18 cellular contexts compared by ENCODE assay signal in the genomic region with DNA sequence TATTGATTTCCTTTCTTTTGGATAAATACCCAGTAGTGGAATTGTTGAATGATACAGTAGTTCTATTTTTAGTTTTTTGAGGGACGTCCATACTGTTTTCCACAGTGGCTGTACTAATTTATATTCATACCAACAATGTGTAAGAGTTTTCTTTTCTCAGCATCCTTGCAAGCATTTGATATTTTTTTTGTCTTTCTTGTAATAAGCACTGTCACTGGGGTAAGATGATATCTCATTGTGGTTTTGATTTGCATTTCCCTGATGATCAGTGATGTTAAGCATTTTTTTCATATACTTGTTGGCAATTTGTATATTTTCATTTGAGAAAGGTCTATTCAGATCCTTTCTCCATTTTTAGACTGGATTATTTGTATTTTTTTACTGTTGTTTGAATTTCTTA.
DNase-seq lines count a peak whose midpoint lies in the region; ATAC-seq and TF ChIP-seq lines count a peak whose summit lies in the region.
"Had no signal": no experiment of that assay in that cellular context is flagged by ENCODE, and none has a peak within 500 bp of the region (broad histone marks: within the 10 kb centered on the region; RNA-seq: fewer than 3 reads in every experiment).

No MANE protein-coding gene starts in this region.

- peak overlapping the region; percentile 21 for H3K27ac Mint-ChIP-seq in activated naive CD4-positive, alpha-beta T cell treated with anti-CD3 and anti-CD28 coated beads, Interleukin-2, amount 50 U/mL, for 24 hours
- H3K27ac Mint-ChIP-seq in activated naive CD4-positive, alpha-beta T cell treated with anti-CD3 and anti-CD28 coated beads for 36 hours = no peak overlapping the region
- no peak overlapping the region for H3K27ac Mint-ChIP-seq in activated T-helper 17 cell treated with anti-CD3 and anti-CD28 coated beads, Interleukin-2, amount 50 U/mL, for 72 hours
- H3K27ac Mint-ChIP-seq: CD4-positive, alpha-beta T cell had no signal

- peaks cover 54% of the 10 kb centered on the region for H4K20me1 ChIP-seq in Loucy (ENCODE audit: insufficient read depth, low read length, poor library complexity, severe bottlenecking)
- H4K20me1 ChIP-seq: BLaER1 treated with 17β-estradiol and CSF1 and Interleukin-3, amounts not matched to agents 10 nM and 100 nM had no signal

- peaks cover 34% of the 10 kb centered on the region for H3K4me1 ChIP-seq in Loucy (ENCODE audit: insufficient read depth, low read length, poor library complexity, severe bottlenecking)
- H3K4me1 ChIP-seq: BLaER1 treated with 17β-estradiol and CSF1 and Interleukin-3, amounts not matched to agents 10 nM and 100 nM had no signal

- ATAC-seq in activated T-helper 17 cell treated with anti-CD3 and anti-CD28 coated beads, Interleukin-2, amount 50 U/mL, for 72 hours (replicated peaks) = peak; percentile 31
- ATAC-seq in GM18858 (IDR thresholded peaks at IDR 0.05; ENCODE audit: unreplicated experiment) = no peak
- ATAC-seq: HCT116 had no signal

- peaks cover 24% of the 10 kb centered on the region for H3K9me3 ChIP-seq in Loucy (ENCODE audit: insufficient read depth, low read depth, low read length)

- peaks cover 4% of the 10 kb centered on the region; the same call in 1 of the 2 replicates for H3F3A ChIP-seq in Loucy (ENCODE audit: low read depth)

- H2AFZ ChIP-seq in Loucy (ENCODE audit: low read length) = no peak overlapping the region
- H2AFZ ChIP-seq: GM23248 had no signal

- H3K9me3 Mint-ChIP-seq in activated naive CD4-positive, alpha-beta T cell treated with anti-CD3 and anti-CD28 coated beads, Interleukin-2, amount 50 U/mL, for 24 hours = peaks cover 30% of the 10 kb centered on the region
- peaks cover 24% of the 10 kb centered on the region for H3K9me3 Mint-ChIP-seq in activated naive CD4-positive, alpha-beta T cell treated with anti-CD3 and anti-CD28 coated beads for 36 hours
- peaks cover 11% of the 10 kb centered on the region for H3K9me3 Mint-ChIP-seq in activated T-helper 17 cell treated with anti-CD3 and anti-CD28 coated beads, Interleukin-2, amount 50 U/mL, for 72 hours

- no peaks in the 10 kb centered on the region for H3K27me3 Mint-ChIP-seq in activated naive CD4-positive, alpha-beta T cell treated with anti-CD3 and anti-CD28 coated beads, Interleukin-2, amount 50 U/mL, for 24 hours
- no peaks in the 10 kb centered on the region for H3K27me3 Mint-ChIP-seq in activated naive CD4-positive, alpha-beta T cell treated with anti-CD3 and anti-CD28 coated beads for 36 hours (ENCODE audit: low read depth)
- no peaks in the 10 kb centered on the region for H3K27me3 Mint-ChIP-seq in activated T-helper 17 cell treated with anti-CD3 and anti-CD28 coated beads, Interleukin-2, amount 50 U/mL, for 72 hours
- H3K27me3 Mint-ChIP-seq: CD4-positive, alpha-beta T cell had no signal

- H3K36me3 Mint-ChIP-seq in activated naive CD4-positive, alpha-beta T cell treated with anti-CD3 and anti-CD28 coated beads, Interleukin-2, amount 50 U/mL, for 24 hours = peaks cover 7% of the 10 kb centered on the region
- H3K36me3 Mint-ChIP-seq in activated naive CD4-positive, alpha-beta T cell treated with anti-CD3 and anti-CD28 coated beads for 36 hours (ENCODE audit: low read depth) = peaks cover 2% of the 10 kb centered on the region
- no peaks in the 10 kb centered on the region for H3K36me3 Mint-ChIP-seq in activated T-helper 17 cell treated with anti-CD3 and anti-CD28 coated beads, Interleukin-2, amount 50 U/mL, for 72 hours (ENCODE audit: low read depth)

- no peak overlapping the region for H3K9ac ChIP-seq in Loucy (ENCODE audit: low read depth, low read length, poor library complexity, severe bottlenecking)
- H3K9ac ChIP-seq: BLaER1 treated with 17β-estradiol and CSF1 and Interleukin-3, amounts not matched to agents 10 nM and 100 nM; GM23248 had no signal

- peak overlapping the region; percentile 26 for H3K4me2 ChIP-seq in Loucy (ENCODE audit: low read depth, low read length, poor library complexity, severe bottlenecking)
- H3K4me2 ChIP-seq: BLaER1 treated with 17β-estradiol and CSF1 and Interleukin-3, amounts not matched to agents 10 nM and 100 nM had no signal

- no peaks in the 10 kb centered on the region for H3K9me2 ChIP-seq in Loucy (replicated peaks; ENCODE audit: low read depth, low read length)

- intact Hi-C loops in activated naive CD4-positive, alpha-beta T cell treated with anti-CD3 and anti-CD28 coated beads for 36 hours (cut with micrococcal nuclease) = no loop called here

- no peak overlapping the region for H3K4me3 Mint-ChIP-seq in activated naive CD4-positive, alpha-beta T cell treated with anti-CD3 and anti-CD28 coated beads, Interleukin-2, amount 50 U/mL, for 24 hours
- H3K4me3 Mint-ChIP-seq in activated naive CD4-positive, alpha-beta T cell treated with anti-CD3 and anti-CD28 coated beads for 36 hours = no peak overlapping the region
- H3K4me3 Mint-ChIP-seq in activated T-helper 17 cell treated with anti-CD3 and anti-CD28 coated beads, Interleukin-2, amount 50 U/mL, for 72 hours = peak overlapping the region; percentile 28
- H3K4me3 Mint-ChIP-seq: CD4-positive, alpha-beta T cell had no signal

- H3K4me3 ChIP-seq in Loucy (ENCODE audit: low read length, poor library complexity, severe bottlenecking) = no peak overlapping the region
- H3K4me3 ChIP-seq: BLaER1 treated with 17β-estradiol and CSF1 and Interleukin-3, amounts not matched to agents 10 nM and 100 nM; GM23248 had no signal

- no peaks in the 10 kb centered on the region for H3K27me3 ChIP-seq in Loucy (ENCODE audit: insufficient read depth, low read length, poor library complexity, severe bottlenecking)
- H3K27me3 ChIP-seq: BLaER1 treated with 17β-estradiol and CSF1 and Interleukin-3, amounts not matched to agents 10 nM and 100 nM had no signal

- peaks cover 26% of the 10 kb centered on the region for H3K4me1 Mint-ChIP-seq in activated naive CD4-positive, alpha-beta T cell treated with anti-CD3 and anti-CD28 coated beads, Interleukin-2, amount 50 U/mL, for 24 hours
- peaks cover 24% of the 10 kb centered on the region for H3K4me1 Mint-ChIP-seq in activated naive CD4-positive, alpha-beta T cell treated with anti-CD3 and anti-CD28 coated beads for 36 hours (ENCODE audit: low read depth)
- peaks cover 30% of the 10 kb centered on the region for H3K4me1 Mint-ChIP-seq in activated T-helper 17 cell treated with anti-CD3 and anti-CD28 coated beads, Interleukin-2, amount 50 U/mL, for 72 hours

- TF ChIP-seq CTCF in Loucy (conservative IDR thresholded peaks at IDR 0.05; ENCODE audit: low read length) = no peak

- peaks cover 34% of the 10 kb centered on the region for H3K36me3 ChIP-seq in Loucy (ENCODE audit: insufficient read depth, low read length)
- H3K36me3 ChIP-seq: BLaER1 treated with 17β-estradiol and CSF1 and Interleukin-3, amounts not matched to agents 10 nM and 100 nM had no signal

- H3K79me2 ChIP-seq in Loucy (ENCODE audit: insufficient read depth, low read length) = peaks cover 97% of the 10 kb centered on the region

- no peak for DNase-seq in activated naive CD4-positive, alpha-beta T cell treated with anti-CD3 and anti-CD28 coated beads for 36 hours
- DNase-seq in stimulated activated CD4-positive, alpha-beta T cell treated with anti-CD3 and anti-CD28 coated beads, Interleukin-2, amount 100 ng/mL, for 48 hours = no peak
- DNase-seq in NCI-H2171 (lab: John Stamatoyannopoulos, UW) (no peak), Ammon's horn (ENCODE audit: low spot score) (no peak)
- DNase-seq: AML-193; CD4-positive, alpha-beta T cell; COR-L47; DMS153; DMS79 treated with DMSO at 0.1 percent for 48 hours; GF-D8; GM23248; IMR-90 had no signal

- CTCF ChIA-PET in activated naive CD4-positive, alpha-beta T cell treated with anti-CD3 and anti-CD28 coated beads for 36 hours (lab: Charles Lee) = no interaction called here
